Comparison of ENCODE assay signal across 37 cellular contexts in genomic region chr9:14007199-14007769, GRCh38.
"Had no signal": no experiment of that assay in that cellular context is flagged by ENCODE, and none has a peak within 500 bp of the region (broad histone marks: within the 10 kb centered on the region; RNA-seq: fewer than 3 reads in every experiment).

No MANE protein-coding gene starts in this region.

- ATAC-seq: activated CD8-positive, alpha-beta memory T cell treated with anti-CD3 and anti-CD28 coated beads, Interleukin-2, amount 10 ng/mL, durations not matched to agents 7 days and 5 days; PC-3; T-cell; T-helper 17 cell had no signal

- H3K9me3 ChIP-seq: Peyer's patch, SJSA1, SK-N-SH had no signal

- H3K4me1 ChIP-seq: Peyer's patch, SJSA1 had no signal

- H3K27ac ChIP-seq: brain microvascular endothelial cell, Peyer's patch, SJSA1, WERI-Rb-1 had no signal

- H3K4me2 ChIP-seq: SK-N-SH had no signal

- H3K27me3 ChIP-seq: brain microvascular endothelial cell, Peyer's patch, SJSA1 had no signal

- DNase-seq: activated CD4-positive, alpha-beta memory T cell treated with anti-CD3 and anti-CD28 coated beads, Interleukin-2, amount 10 ng/mL, durations not matched to agents 7 days and 5 days; activated CD4-positive, alpha-beta T cell treated with anti-CD3 and anti-CD28 coated beads for 1 hour; activated CD4-positive, alpha-beta T cell treated with anti-CD3 and anti-CD28 coated beads for 48 hours; activated CD4-positive, CD25-positive, alpha-beta regulatory T cell; activated CD8-positive, alpha-beta memory T cell treated with anti-CD3 and anti-CD28 coated beads for 24 hours; activated CD8-positive, alpha-beta memory T cell treated with anti-CD3 and anti-CD28 coated beads, Interleukin-2, amount 10 ng/mL, durations not matched to agents 7 days and 5 days; activated CD8-positive, alpha-beta memory T cell treated with anti-CD3 and anti-CD28 coated beads, Interleukin-2, amount 50 U/mL, for 48 hours; activated effector memory CD4-positive, alpha-beta T cell treated with anti-CD3 and anti-CD28 coated beads, Interleukin-2, amount 50 U/mL, for 16 hours; activated naive CD4-positive, alpha-beta T cell; activated naive CD4-positive, alpha-beta T cell treated with anti-CD3 and anti-CD28 coated beads, Interleukin-2, amount 50 U/mL, for 16 hours; activated naive CD8-positive, alpha-beta T cell treated with anti-CD3 and anti-CD28 coated beads for 36 hours; activated T-cell treated with anti-CD3 and anti-CD28 coated beads, Interleukin-2, amount 50 U/mL, for 48 hours; amniotic stem cell; aorta; brain microvascular endothelial cell; central memory CD4-positive, alpha-beta T cell; Karpas-422; MG63; NCI-H1048; NCI-H1105 treated with DMSO at 0.1 percent for 48 hours; NCI-H1436; NCI-H1694; NCI-H1930; NCI-H2081 treated with DMSO at 0.1 percent for 48 hours; NCI-H226; NCI-H524; NCI-H69; NK-92 treated with Interleukin-12 subunit alpha and Interleukin-12 subunit beta, amount 100 ng/mL, for 24 hours; PC-3; Peyer's patch; RPMI8226; SHP77 treated with DMSO at 0.1 percent for 48 hours; SK-N-SH; T-cell; T-helper 17 cell; WERI-Rb-1 had no signal

- H3K4me3 ChIP-seq: MG63, Peyer's patch, SJSA1 had no signal

- H3K36me3 ChIP-seq: brain microvascular endothelial cell, MG63, Peyer's patch, SJSA1, WERI-Rb-1 had no signal

- H3K9ac ChIP-seq: SK-N-SH had no signal
